14 cellular contexts compared by ENCODE assay signal in genomic region chr16:65071371-65072311, GRCh38. TPM values are rescaled to one million over a fixed set of nuclear protein-coding genes. Genes with fewer than 3 reads are reported as not detected.
A peak's percentile ranks its signal among the peaks of the same experiment; 100 is the strongest.
DNase-seq lines count a peak whose midpoint lies in the region; ATAC-seq, FAIRE-seq and TF ChIP-seq lines count a peak whose summit lies in the region.
"Had no signal": no experiment of that assay in that cellular context is flagged by ENCODE, and none has a peak within 500 bp of the region (broad histone marks: within the 10 kb centered on the region; RNA-seq: fewer than 3 reads in every experiment).

No MANE protein-coding gene starts in this region.

- H4K20me1 ChIP-seq in astrocyte (ENCODE audit: insufficient read depth, low read length) (peaks cover 79% of the 10 kb centered on the region), hepatocyte (ENCODE audit: insufficient read depth, poor library complexity, severe bottlenecking) (peaks cover 93% of the 10 kb centered on the region)

- H3K36me3 ChIP-seq in astrocyte (ENCODE audit: insufficient read depth, low read length) (peaks cover under 1% of the 10 kb centered on the region), hepatocyte (replicated peaks; ENCODE audit: insufficient read depth, low read depth) (no peaks in the 10 kb centered on the region), prostate gland (no peaks in the 10 kb centered on the region)

- FAIRE-seq in astrocyte (lab: Jason Lieb, UNC), result peak; percentile 63

- no peak overlapping the region for H3K4me3 Mint-ChIP-seq in astrocyte (ENCODE audit: unreplicated experiment)
- H3K4me3 Mint-ChIP-seq: activated T-cell treated with anti-CD3 and anti-CD28 coated beads, Interleukin-2, amount 50 U/mL, for 72 hours; CD4-positive, alpha-beta memory T cell; endodermal cell; neural crest cell had no signal

- ATAC-seq in HG03521 (IDR thresholded peaks at IDR 0.05; ENCODE audit: unreplicated experiment), result no peak
- no peak for ATAC-seq in HG03135 (IDR thresholded peaks at IDR 0.05; ENCODE audit: unreplicated experiment)
- ATAC-seq: activated T-cell treated with anti-CD3 and anti-CD28 coated beads, Interleukin-2, amount 50 U/mL, for 72 hours had no signal

- TF ChIP-seq CTCF in astrocyte (IDR thresholded peaks at IDR 0.05; ENCODE audit: insufficient read depth, low read depth, low read length) (no peak), hepatocyte (IDR thresholded peaks at IDR 0.05; ENCODE audit: poor library complexity) (no peak), prostate gland (IDR thresholded peaks at IDR 0.05) (no peak)

- H3K27ac Mint-ChIP-seq in astrocyte (ENCODE audit: unreplicated experiment), result peak overlapping the region; percentile 98
- H3K27ac Mint-ChIP-seq: activated T-cell treated with anti-CD3 and anti-CD28 coated beads, Interleukin-2, amount 50 U/mL, for 72 hours had no signal

- peak; percentile 89 for DNase-seq in Ammon's horn (ENCODE audit: low spot score)
- DNase-seq in astrocyte (ENCODE audit: low read depth), result peak; percentile 72
- DNase-seq in hepatocyte (ENCODE audit: low spot score), result no peak
- DNase-seq in prostate gland (ENCODE audit: low spot score), result no peak
- DNase-seq in NCI-H2196 treated with DMSO at 0.1 percent for 48 hours (lab: John Stamatoyannopoulos, UW; ENCODE audit: unreplicated experiment), result no peak
- DNase-seq in 8988T, result no peak
- DNase-seq: activated T-cell treated with anti-CD3 and anti-CD28 coated beads, Interleukin-2, amount 50 U/mL, for 72 hours; CD4-positive, alpha-beta memory T cell; NCI-H1105 treated with DMSO at 0.1 percent for 48 hours had no signal

- peak overlapping the region; percentile 76 for H3K4me2 ChIP-seq in astrocyte (ENCODE audit: low read length)
- peak overlapping the region; percentile 20 for H3K4me2 ChIP-seq in hepatocyte

- TF ChIP-seq POLR2A in prostate gland (IDR thresholded peaks at IDR 0.05), result no peak

- H3K9me2 ChIP-seq in hepatocyte (replicated peaks; ENCODE audit: insufficient read depth), result no peaks in the 10 kb centered on the region

- H3K79me2 ChIP-seq in astrocyte (ENCODE audit: insufficient read depth, low read length) (peaks cover 97% of the 10 kb centered on the region), hepatocyte (peaks cover 94% of the 10 kb centered on the region)

- no peaks in the 10 kb centered on the region for H3K27me3 ChIP-seq in astrocyte (ENCODE audit: insufficient read depth, low read length)
- no peaks in the 10 kb centered on the region for H3K27me3 ChIP-seq in hepatocyte
- no peaks in the 10 kb centered on the region for H3K27me3 ChIP-seq in prostate gland (replicated peaks; ENCODE audit: insufficient read depth)

- H3K9me3 ChIP-seq in astrocyte (ENCODE audit: insufficient read depth, low read depth, low read length) (no peaks in the 10 kb centered on the region), hepatocyte (ENCODE audit: low read depth) (no peaks in the 10 kb centered on the region), prostate gland (no peaks in the 10 kb centered on the region)

- H3K36me3 Mint-ChIP-seq in astrocyte (ENCODE audit: low read depth, unreplicated experiment), result peaks cover 11% of the 10 kb centered on the region
- H3K36me3 Mint-ChIP-seq: CD4-positive, alpha-beta memory T cell had no signal

- WGBS in hepatocyte (ENCODE audit: low lambda C conversion rate, missing lambda C conversion rate), result 89% methylated on average over 26 of the region's 26 CpGs
- 78% methylated on average over 24 of the region's 26 CpGs for WGBS in prostate gland

- no peak overlapping the region for H2AFZ ChIP-seq in astrocyte (ENCODE audit: low read depth, low read length)
- no peak overlapping the region for H2AFZ ChIP-seq in hepatocyte

- H3K27ac ChIP-seq in astrocyte (ENCODE audit: low read depth, low read length) (peak overlapping the region; percentile 90), hepatocyte (peak overlapping the region; percentile 54), prostate gland (peak overlapping the region; percentile 36 to 53)

- H3K4me1 ChIP-seq in astrocyte (ENCODE audit: insufficient read depth, low read length) (peaks cover 41% of the 10 kb centered on the region), hepatocyte (ENCODE audit: insufficient read depth) (peaks cover 11% of the 10 kb centered on the region), prostate gland (replicated peaks) (no peaks in the 10 kb centered on the region)

- intact Hi-C loops in prostate gland (cut with DNase I), result no loop called here

- H3K4me3 ChIP-seq in astrocyte (ENCODE audit: insufficient read depth, low read depth, low read length) (peak overlapping the region; percentile 13), hepatocyte (no peak overlapping the region), prostate gland (no peak overlapping the region)

- no peaks in the 10 kb centered on the region for H3K9me3 Mint-ChIP-seq in astrocyte (ENCODE audit: unreplicated experiment)
- H3K9me3 Mint-ChIP-seq: endodermal cell, neural crest cell had no signal

- peak overlapping the region; percentile 75 for H3K9ac ChIP-seq in astrocyte (ENCODE audit: low read length)

- peaks cover 34% of the 10 kb centered on the region for H3K4me1 Mint-ChIP-seq in astrocyte (ENCODE audit: low read depth, unreplicated experiment)
- H3K4me1 Mint-ChIP-seq: CD4-positive, alpha-beta memory T cell; endodermal cell had no signal

- no peaks in the 10 kb centered on the region for H3K27me3 Mint-ChIP-seq in astrocyte (ENCODE audit: low read depth, unreplicated experiment)
- H3K27me3 Mint-ChIP-seq: CD4-positive, alpha-beta memory T cell had no signal

RNA-seq across cellular contexts. Expression of gene CDH11, which starts 50.2 kb away (rescaled TPM):
- total RNA-seq in astrocyte (313 and 509 TPM in 2 replicates), hepatocyte (266 and 289 TPM in 2 replicates), prostate gland (10 to 100 TPM; 24.2 to 70.5 TPM)
- 126 and 148 TPM in 2 replicates for polyA plus RNA-seq in hepatocyte
- total RNA-seq: activated T-cell treated with anti-CD3 and anti-CD28 coated beads, Interleukin-2, amount 50 U/mL, for 72 hours; CD4-positive, alpha-beta memory T cell; T-helper 1 cell treated with Interleukin-12 subunit alpha and Interleukin-12 subunit beta and Interleukin-4 antibody, amounts not matched to agents 30 ng/mL and 1 ng/mL, for 36 hours had no signal
- polyA plus RNA-seq: CD4-positive, alpha-beta memory T cell had no signal

Comparison
In these comparisons a context has a peak if more than half of its experiments do, and no peak if none do; other contexts are left out.
1. DNase-seq: peak in Ammon's horn (single experiment) and astrocyte (single experiment); none in hepatocyte (single experiment), prostate gland (single experiment), NCI-H2196 treated with DMSO at 0.1 percent for 48 hours (single experiment) and 8988T (single experiment).
2. Peak in every context shown above with its lines, with median percentiles within 50 percentile points of each other: H3K27ac ChIP-seq.